2 cellular contexts compared by ENCODE assay signal in the genomic region with DNA sequence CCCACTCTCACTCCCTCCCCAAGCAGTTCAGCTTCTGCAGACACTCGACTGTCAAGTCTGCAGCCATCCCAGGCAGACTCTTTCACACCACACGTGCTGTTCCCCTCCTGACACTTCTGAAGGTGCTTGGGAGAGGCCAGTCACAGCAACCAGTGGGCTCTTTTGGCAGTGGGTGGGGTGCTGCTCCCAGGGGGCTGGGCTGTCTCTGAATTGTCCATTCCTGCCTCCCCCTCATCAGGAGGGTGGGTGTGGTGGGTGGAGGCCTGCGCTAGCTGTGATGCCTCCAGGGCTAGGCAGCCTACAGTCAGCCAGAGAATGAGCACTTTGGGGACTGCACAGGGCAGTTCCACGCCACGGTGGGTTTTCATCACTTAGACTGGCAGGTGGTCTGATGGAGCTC.
TF ChIP-seq lines count a peak whose summit lies in the region.

No MANE protein-coding gene starts in this region.

TF ChIP-seq in HEK293, 187 proteins besides CTCF, POLR2A, EP300 and RAD21:
- TF ChIP-seq ZBTB20 (tag by site-specific recombination; IDR thresholded peaks at IDR 0.05) (no peak), MYNN (tag by site-specific recombination; IDR thresholded peaks at IDR 0.05; ENCODE audit: borderline replicate concordance) (no peak), EGR2 (tag by site-specific recombination; IDR thresholded peaks at IDR 0.05; ENCODE audit: low read depth) (peak; percentile 93), KLF16 (tag by site-specific recombination; IDR thresholded peaks at IDR 0.05) (no peak), ZNF146 (tag by site-specific recombination; IDR thresholded peaks at IDR 0.05) (no peak), ZFHX2 (tag by site-specific recombination; conservative IDR thresholded peaks at IDR 0.05) (peak; percentile 86), ZNF248 (tag by site-specific recombination; IDR thresholded peaks at IDR 0.05) (no peak), KLF1 (tag by site-specific recombination; IDR thresholded peaks at IDR 0.05) (peak; percentile 99), ZNF585B (tag by site-specific recombination; IDR thresholded peaks at IDR 0.05) (no peak), ZNF366 (tag by site-specific recombination; conservative IDR thresholded peaks at IDR 0.05) (no peak), ZNF155 (tag by site-specific recombination; IDR thresholded peaks at IDR 0.05) (no peak), ZNF654 (tag by site-specific recombination; IDR thresholded peaks at IDR 0.05; ENCODE audit: low read depth) (no peak), ZNF239 (tag by site-specific recombination; IDR thresholded peaks at IDR 0.05) (no peak)
- TF ChIP-seq, protein P1, sequence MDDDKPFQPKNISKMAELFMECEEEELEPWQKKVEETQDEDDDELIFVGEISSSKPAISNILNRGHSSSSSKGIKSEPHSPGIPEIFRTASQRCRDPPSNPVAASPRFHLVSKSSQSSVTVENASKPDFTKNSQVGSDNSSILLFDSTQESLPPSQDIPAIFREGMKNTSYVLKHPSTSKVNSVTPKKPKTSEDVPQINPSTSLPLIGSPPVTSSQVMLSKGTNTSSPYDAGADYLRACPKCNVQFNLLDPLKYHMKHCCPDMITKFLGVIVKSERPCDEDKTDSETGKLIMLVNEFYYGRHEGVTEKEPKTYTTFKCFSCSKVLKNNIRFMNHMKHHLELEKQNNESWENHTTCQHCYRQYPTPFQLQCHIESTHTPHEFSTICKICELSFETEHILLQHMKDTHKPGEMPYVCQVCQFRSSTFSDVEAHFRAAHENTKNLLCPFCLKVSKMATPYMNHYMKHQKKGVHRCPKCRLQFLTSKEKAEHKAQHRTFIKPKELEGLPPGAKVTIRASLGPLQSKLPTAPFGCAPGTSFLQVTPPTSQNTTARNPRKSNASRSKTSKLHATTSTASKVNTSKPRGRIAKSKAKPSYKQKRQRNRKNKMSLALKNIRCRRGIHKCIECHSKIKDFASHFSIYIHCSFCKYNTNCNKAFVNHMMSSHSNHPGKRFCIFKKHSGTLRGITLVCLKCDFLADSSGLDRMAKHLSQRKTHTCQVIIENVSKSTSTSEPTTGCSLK (tag by site-specific recombination; IDR thresholded peaks at IDR 0.05): no peak

TF ChIP-seq in H1, 55 proteins besides CTCF, POLR2A, EP300 and RAD21:
- TF ChIP-seq TAF7 (optimal IDR thresholded peaks at IDR 0.05; ENCODE audit: borderline replicate concordance, low read depth, low read length) (no peak), SIN3A (conservative IDR thresholded peaks at IDR 0.05 in 1 of 2, IDR thresholded peaks at IDR 0.05 in 1 of 2; ENCODE audit: low read depth in 1 of 2, low read length in 2 of 2) (no peak), ZNF274 (IDR thresholded peaks at IDR 0.05; ENCODE audit: borderline replicate concordance, extremely low read depth, low read length) (no peak), TAF1 (IDR thresholded peaks at IDR 0.05; ENCODE audit: low read depth, low read length) (no peak), HDAC6 (IDR thresholded peaks at IDR 0.05; ENCODE audit: low read depth, low read length) (no peak), CEBPB (IDR thresholded peaks at IDR 0.05; ENCODE audit: low read depth, low read length) (no peak), CTBP2 (IDR thresholded peaks at IDR 0.05; ENCODE audit: borderline replicate concordance, insufficient read depth, insufficient read length, low read length) (no peak), ASH2L (IDR thresholded peaks at IDR 0.05; ENCODE audit: low read length) (no peak)
- TF ChIP-seq, protein P2, sequence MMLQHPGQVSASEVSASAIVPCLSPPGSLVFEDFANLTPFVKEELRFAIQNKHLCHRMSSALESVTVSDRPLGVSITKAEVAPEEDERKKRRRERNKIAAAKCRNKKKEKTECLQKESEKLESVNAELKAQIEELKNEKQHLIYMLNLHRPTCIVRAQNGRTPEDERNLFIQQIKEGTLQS (IDR thresholded peaks at IDR 0.05; ENCODE audit: insufficient read depth, low read depth, low read length): no peak
